Comparison of ENCODE assay signal across 8 cellular contexts in the genomic region with DNA sequence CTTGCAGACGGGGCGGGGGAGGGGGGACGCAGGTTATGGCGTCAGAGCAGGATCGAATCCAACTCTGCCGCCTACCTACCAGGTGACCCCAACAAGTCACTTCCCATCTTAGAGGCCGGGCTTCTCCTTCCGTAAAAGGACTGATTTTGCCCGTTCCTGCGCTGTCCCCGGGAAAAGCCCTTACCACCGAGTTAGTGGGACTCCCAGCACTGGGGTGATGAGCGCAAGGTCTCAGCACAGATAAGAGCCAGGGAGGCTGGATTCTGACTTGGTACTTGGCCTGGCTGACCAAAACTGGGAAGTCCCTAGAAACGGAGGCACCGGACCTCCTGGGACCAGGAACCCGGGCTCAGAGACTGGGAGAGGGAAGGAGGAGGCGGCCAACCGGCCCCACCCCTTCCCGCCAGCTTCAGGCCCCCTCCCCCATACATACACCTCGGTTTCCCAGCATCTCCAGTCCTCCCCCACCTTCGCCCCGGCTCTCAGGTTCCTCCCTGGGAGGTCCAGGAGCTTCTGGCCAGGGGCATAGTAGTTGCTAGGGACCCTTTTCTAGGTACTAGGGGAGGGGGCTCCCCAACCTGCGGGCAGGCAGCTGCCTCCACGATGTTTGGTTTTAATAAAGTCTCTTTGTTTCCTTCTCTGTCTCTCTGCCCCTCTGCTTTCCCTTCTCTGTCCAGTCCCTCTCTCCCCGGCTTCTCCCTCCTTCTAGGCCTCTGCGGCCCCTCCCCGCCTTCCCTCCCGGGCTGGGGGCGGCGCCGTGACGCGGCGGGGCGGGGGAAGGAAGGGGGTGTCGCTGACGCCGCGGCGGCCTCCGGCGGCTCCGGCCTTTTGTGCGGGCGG. TPM values are rescaled to one million over a fixed set of nuclear protein-coding genes. Genes with fewer than 3 reads are reported as not detected.
DNase-seq lines count a peak whose midpoint lies in the region; ATAC-seq, FAIRE-seq and TF ChIP-seq lines count a peak whose summit lies in the region.

TSS of gene GRAMD1A (plus strand) at position 826 of the 840 bp plus-strand sequence. CDS start 156 bp downstream, outside the sequence.

- peaks cover 56% of the 10 kb centered on the region for H3K4me1 Mint-ChIP-seq in T-helper 17 cell

- H3K9me3 ChIP-seq in DND-41 (ENCODE audit: insufficient read depth, low read length, severe bottlenecking) (no peaks in the 10 kb centered on the region), T-helper 17 cell (ENCODE audit: control insufficient read depth, low read length, poor library complexity, severe bottlenecking) (no peaks in the 10 kb centered on the region), right cardiac atrium (ENCODE audit: control insufficient read depth, low read length) (no peaks in the 10 kb centered on the region), aorta (ENCODE audit: control insufficient read depth, low read length) (no peaks in the 10 kb centered on the region)

- peak within 1 kb of the TSS; percentile 69 for H3K4me2 ChIP-seq in DND-41 (ENCODE audit: insufficient read depth, low read length)

- peak within 1 kb of the TSS; percentile 79 for H2AFZ ChIP-seq in DND-41 (ENCODE audit: low read depth, low read length)

- H3K4me3 ChIP-seq in DND-41 (ENCODE audit: low read depth in 1 of 2, low read length in 2 of 2) (peak within 1 kb of the TSS; percentile 66 to 80; a peak in 3 of 4 replicates), right cardiac atrium (ENCODE audit: low read length) (peak within 1 kb of the TSS; percentile 99), rectal smooth muscle tissue (ENCODE audit: low read length) (peak within 1 kb of the TSS; percentile 85), aorta (ENCODE audit: low read length in 2 of 2) (peak within 1 kb of the TSS; percentile 91 to 92)

- intact Hi-C loops in right cardiac atrium (cut with DNase I) = no loop called here
- intact Hi-C loops in aorta (cut with DNase I) = no loop called here

- ATAC-seq in DND-41 (ENCODE audit: insufficient read depth, low read depth) (peak; percentile 60), T-helper 17 cell (peak; percentile 50), right cardiac atrium (peak; percentile 88 to 93), aorta (ENCODE audit: low FRiP score) (peak; percentile 95)

- peak within 1 kb of the TSS; percentile 88 for H3K27ac ChIP-seq in DND-41 (ENCODE audit: low read length)
- peak within 1 kb of the TSS; percentile 99 for H3K27ac ChIP-seq in right cardiac atrium (ENCODE audit: low read length)
- peak within 1 kb of the TSS; percentile 97 for H3K27ac ChIP-seq in rectal smooth muscle tissue (ENCODE audit: low read depth, low read length)
- H3K27ac ChIP-seq in aorta (ENCODE audit: low read depth in 1 of 2, low read length in 2 of 2) = peak within 1 kb of the TSS; percentile 83 to 98

- no peaks in the 10 kb centered on the region for H3K27me3 Mint-ChIP-seq in T-helper 17 cell

- no peak for FAIRE-seq in H54 (lab: Jason Lieb, UNC)

- no peak for TF ChIP-seq CTCF in DND-41 (IDR thresholded peaks at IDR 0.05; ENCODE audit: borderline replicate concordance, extremely low read depth, low read length, poor library complexity, severe bottlenecking)

- H3K27ac Mint-ChIP-seq in T-helper 17 cell = peak within 1 kb of the TSS; percentile 99

- peaks cover 52% of the 10 kb centered on the region for H3K79me2 ChIP-seq in DND-41 (ENCODE audit: insufficient read depth, low read length)

- H3K36me3 Mint-ChIP-seq in T-helper 17 cell (ENCODE audit: low read depth) = peaks cover 9% of the 10 kb centered on the region

- peak within 1 kb of the TSS; percentile 87 for H3K9ac ChIP-seq in DND-41 (ENCODE audit: low read depth, low read length)
- peak within 1 kb of the TSS; percentile 99 for H3K9ac ChIP-seq in rectal smooth muscle tissue (ENCODE audit: low read length)

- peak; percentile 14; the same call in 1 of the 2 replicates for TF ChIP-seq POLR2A in H54 (IDR thresholded peaks at IDR 0.05; ENCODE audit: low read depth, low read length)

- H3K4me1 ChIP-seq in DND-41 (ENCODE audit: insufficient read depth, low read length) = peaks cover 80% of the 10 kb centered on the region
- peaks cover 7% of the 10 kb centered on the region for H3K4me1 ChIP-seq in right cardiac atrium (ENCODE audit: control insufficient read depth, insufficient read depth, low read length)
- no peaks in the 10 kb centered on the region for H3K4me1 ChIP-seq in rectal smooth muscle tissue (ENCODE audit: control insufficient read depth, insufficient read depth, low read length)
- H3K4me1 ChIP-seq in aorta (ENCODE audit: control insufficient read depth in 1 of 2, insufficient read depth in 2 of 2, low read length in 2 of 2) = no peaks in the 10 kb centered on the region

- H3K27me3 ChIP-seq in DND-41 (ENCODE audit: insufficient read depth, low read length, poor library complexity) (no peaks in the 10 kb centered on the region), right cardiac atrium (ENCODE audit: control insufficient read depth, insufficient read depth) (no peaks in the 10 kb centered on the region), rectal smooth muscle tissue (ENCODE audit: control insufficient read depth, insufficient read depth, low read length) (no peaks in the 10 kb centered on the region), aorta (ENCODE audit: control insufficient read depth in 1 of 2, insufficient read depth in 2 of 2, low read length in 1 of 2) (no peaks in the 10 kb centered on the region)

- DNase-seq in DND-41 (peak; percentile 78), H54 (ENCODE audit: insufficient read length, low spot score) (peak; percentile 98), NCI-H1092 treated with DMSO at 0.1 percent for 48 hours (lab: John Stamatoyannopoulos, UW) (peak; percentile 53), T-helper 17 cell (peak; percentile 49 to 65 (median 61)), anterior cingulate cortex (lab: John Stamatoyannopoulos, UW) (peak in 57 of 58 donors; percentile 25 to 86 (median 72)), right cardiac atrium (peak; percentile 89 to 96 (median 95)), aorta (peak; percentile 93 to 96)

- under 1% methylated on average over 41 of the region's 45 CpGs for WGBS in right cardiac atrium
- 1 to 2% methylated on average over 36 to 45 of the region's 45 CpGs for WGBS in aorta, 2 donors

- peak within 1 kb of the TSS; percentile 100 for H3K4me3 Mint-ChIP-seq in T-helper 17 cell

- H4K20me1 ChIP-seq in DND-41 (ENCODE audit: insufficient read depth, low read length) = peaks cover 34% of the 10 kb centered on the region

- H3K36me3 ChIP-seq in DND-41 (ENCODE audit: insufficient read depth, low read length) (peaks cover 34% of the 10 kb centered on the region), rectal smooth muscle tissue (ENCODE audit: control insufficient read depth, insufficient read depth, low read length) (no peaks in the 10 kb centered on the region), aorta (ENCODE audit: control insufficient read depth in 1 of 2, insufficient read depth in 2 of 2, low read length in 1 of 2) (no peaks in the 10 kb centered on the region)

RNA-seq across cellular contexts. Expression of gene GRAMD1A, which starts in this region (rescaled TPM):
- 100 to 1,000 TPM; 153 to 162 TPM for total RNA-seq in T-helper 17 cell
- total RNA-seq in right cardiac atrium = 10 to 100 TPM; 27.9 to 37.4 (median 32.7) TPM
- polyA plus RNA-seq in right cardiac atrium = 32.0 TPM
- 10 to 100 TPM; 65.7 to 92.7 TPM for total RNA-seq in aorta
- 10 to 100 TPM; 13.4 to 59.0 TPM for polyA plus RNA-seq in aorta

Comparison
In these comparisons a context has a peak if more than half of its experiments do, and no peak if none do; other contexts are left out.
1. Peak in every context shown above with its lines: DNase-seq, ATAC-seq, H3K4me3 ChIP-seq and H3K27ac ChIP-seq.